ENCODE assay signal across 8 cellular contexts in the genomic region with DNA sequence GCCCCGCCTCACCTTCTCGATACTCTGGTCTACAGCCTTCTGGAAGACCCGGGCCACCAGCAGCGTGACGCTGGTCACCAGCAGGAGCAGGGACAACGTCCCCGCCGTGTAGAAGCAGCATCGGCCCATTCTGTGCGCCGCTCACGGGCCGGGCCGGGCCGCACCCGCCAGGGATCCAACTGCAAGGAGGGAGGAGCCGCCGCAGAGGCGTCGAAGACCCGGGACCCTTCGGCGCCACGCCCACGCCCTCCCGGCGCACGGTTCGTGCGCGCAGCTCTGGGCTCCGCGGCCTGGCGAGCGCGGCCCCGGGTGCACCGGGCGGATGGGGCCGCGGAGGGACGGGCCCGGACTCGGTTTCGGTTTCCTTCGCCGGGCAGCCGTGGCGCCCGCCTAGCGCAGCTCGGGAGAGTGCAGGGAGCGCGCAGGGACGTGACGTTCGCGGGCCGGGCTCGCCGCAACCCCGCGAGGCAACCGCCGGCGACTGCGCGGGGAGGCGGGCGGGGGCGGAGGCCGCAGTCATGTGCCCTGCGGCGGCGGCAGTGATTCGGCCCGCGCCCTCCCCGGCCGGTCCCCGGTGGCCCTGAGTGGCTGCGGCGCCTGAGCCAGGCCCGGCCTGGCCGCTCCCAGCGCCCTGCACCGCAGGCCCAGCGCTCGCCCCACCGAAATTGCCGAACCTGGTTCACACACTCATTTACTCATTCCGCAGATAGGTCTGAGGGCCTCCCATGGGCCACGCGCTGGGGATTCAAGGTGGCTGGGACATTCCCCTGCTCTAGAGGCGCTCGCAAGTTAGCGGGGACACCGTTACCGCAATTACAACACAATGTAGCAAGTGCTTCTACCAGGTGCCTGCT. TPM values are rescaled to one million over a fixed set of nuclear protein-coding genes. Genes with fewer than 3 reads are reported as not detected.
DNase-seq lines count a peak whose midpoint lies in the region; ATAC-seq and TF ChIP-seq lines count a peak whose summit lies in the region.

A gene with protein sequence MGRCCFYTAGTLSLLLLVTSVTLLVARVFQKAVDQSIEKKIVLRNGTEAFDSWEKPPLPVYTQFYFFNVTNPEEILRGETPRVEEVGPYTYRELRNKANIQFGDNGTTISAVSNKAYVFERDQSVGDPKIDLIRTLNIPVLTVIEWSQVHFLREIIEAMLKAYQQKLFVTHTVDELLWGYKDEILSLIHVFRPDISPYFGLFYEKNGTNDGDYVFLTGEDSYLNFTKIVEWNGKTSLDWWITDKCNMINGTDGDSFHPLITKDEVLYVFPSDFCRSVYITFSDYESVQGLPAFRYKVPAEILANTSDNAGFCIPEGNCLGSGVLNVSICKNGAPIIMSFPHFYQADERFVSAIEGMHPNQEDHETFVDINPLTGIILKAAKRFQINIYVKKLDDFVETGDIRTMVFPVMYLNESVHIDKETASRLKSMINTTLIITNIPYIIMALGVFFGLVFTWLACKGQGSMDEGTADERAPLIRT (minus strand): TSS at position 410 of the 854 bp plus-strand sequence. CDS start 281 bp downstream, at position 129.

- peaks cover 8 to 84% (median 74%) of the 10 kb centered on the region in 4 donors for H3K4me1 ChIP-seq in liver (ENCODE audit: control insufficient read depth in 4 of 4, insufficient read depth in 4 of 4, low read length in 3 of 4)

- no peaks in the 10 kb centered on the region for H3K36me3 ChIP-seq in liver (ENCODE audit: control insufficient read depth in 4 of 4, insufficient read depth in 3 of 4, low read depth in 1 of 4, low read length in 3 of 4)

- ATAC-seq in GM18907 (IDR thresholded peaks at IDR 0.05; ENCODE audit: unreplicated experiment) (peak; percentile 78), HG03135 (IDR thresholded peaks at IDR 0.05; ENCODE audit: unreplicated experiment) (peak; percentile 69)

- H3K9ac ChIP-seq in liver (ENCODE audit: low read depth in 1 of 2, low read length in 2 of 2) = peak within 1 kb of the TSS; percentile 83 to 95

- peak in 1 of 2 donors; percentile 21 for TF ChIP-seq RAD21 in liver (IDR thresholded peaks at IDR 0.05)

- under 1% methylated on average over 99 of the region's 99 CpGs for WGBS in liver

- H3K27me3 Mint-ChIP-seq in activated CD4-positive, alpha-beta T cell treated with anti-CD3 and anti-CD28 coated beads, Interleukin-2, amount 10 ng/mL, durations not matched to agents 7 days and 5 days = no peaks in the 10 kb centered on the region

- peak within 1 kb of the TSS; percentile 69 to 94 (median 94) for H3K4me3 ChIP-seq in liver (ENCODE audit: low read depth in 1 of 3, low read length in 3 of 3)

- POLR2A ChIA-PET in activated CD4-positive, alpha-beta T cell treated with anti-CD3 and anti-CD28 coated beads, Interleukin-2, amount 10 ng/mL, durations not matched to agents 7 days and 5 days (lab: Charles Lee) = no interaction called here

- peak within 1 kb of the TSS; percentile 98 to 99 for H3K27ac ChIP-seq in liver (ENCODE audit: low read depth in 1 of 2, low read length in 2 of 2)

- TF ChIP-seq CTCF in liver (IDR thresholded peaks at IDR 0.05; ENCODE audit: low read depth, low read length, missing input control) = no peak

- CTCF ChIA-PET in activated CD4-positive, alpha-beta T cell treated with anti-CD3 and anti-CD28 coated beads, Interleukin-2, amount 10 ng/mL, durations not matched to agents 7 days and 5 days (lab: Charles Lee) = interaction anchor here (0.6 kb wide), 1 partner anchor 291 kb away, joined by 3 read pairs; no protein-coding TSS in a partner anchor

- H3K9me3 Mint-ChIP-seq in activated CD4-positive, alpha-beta T cell treated with anti-CD3 and anti-CD28 coated beads, Interleukin-2, amount 10 ng/mL, durations not matched to agents 7 days and 5 days = no peaks in the 10 kb centered on the region

- H3K27me3 ChIP-seq in liver (ENCODE audit: control insufficient read depth in 4 of 4, insufficient read depth in 4 of 4, low read length in 3 of 4) = no peaks in the 10 kb centered on the region

- H3K36me3 Mint-ChIP-seq in activated CD4-positive, alpha-beta T cell treated with anti-CD3 and anti-CD28 coated beads, Interleukin-2, amount 10 ng/mL, durations not matched to agents 7 days and 5 days (ENCODE audit: low read depth) = peaks cover 1% of the 10 kb centered on the region

- DNase-seq in AML-193 (lab: John Stamatoyannopoulos, UW) (peak; percentile 62 to 64), NCI-H510A (lab: John Stamatoyannopoulos, UW) (peak; percentile 79), dermis blood vessel endothelial cell (peak; percentile 91)
- peak; percentile 67 for DNase-seq in activated CD4-positive, alpha-beta T cell treated with anti-CD3 and anti-CD28 coated beads, Interleukin-2, amount 10 ng/mL, durations not matched to agents 7 days and 5 days
- peak; percentile 63 to 70 for DNase-seq in stimulated activated CD4-positive, alpha-beta T cell treated with anti-CD3 and anti-CD28 coated beads, Interleukin-4, amount 100 ng/mL, for 4 hours

- H3K9me3 ChIP-seq in liver (ENCODE audit: control insufficient read depth in 4 of 4, low read length in 3 of 4) = no peaks in the 10 kb centered on the region

- peaks cover 31% of the 10 kb centered on the region for H3K4me1 Mint-ChIP-seq in activated CD4-positive, alpha-beta T cell treated with anti-CD3 and anti-CD28 coated beads, Interleukin-2, amount 10 ng/mL, durations not matched to agents 7 days and 5 days

- H3K4me3 Mint-ChIP-seq in activated CD4-positive, alpha-beta T cell treated with anti-CD3 and anti-CD28 coated beads, Interleukin-2, amount 10 ng/mL, durations not matched to agents 7 days and 5 days = peak within 1 kb of the TSS; percentile 81

- H3K27ac Mint-ChIP-seq in activated CD4-positive, alpha-beta T cell treated with anti-CD3 and anti-CD28 coated beads, Interleukin-2, amount 10 ng/mL, durations not matched to agents 7 days and 5 days = peak within 1 kb of the TSS; percentile 93

TF ChIP-seq in liver, 16 proteins besides CTCF, POLR2A, EP300 and RAD21:
- TF ChIP-seq HNF4A (conservative IDR thresholded peaks at IDR 0.05) (peak in 1 of 2 donors; percentile 13), SP1 (IDR thresholded peaks at IDR 0.05) (peak; percentile 22), RXRA (IDR thresholded peaks at IDR 0.05) (no peak), NR2F2 (IDR thresholded peaks at IDR 0.05) (no peak), EGR1 (IDR thresholded peaks at IDR 0.05; ENCODE audit: low read depth in 2 of 2) (peak in 1 of 2 donors; percentile 86)
- TF ChIP-seq, protein P1, sequence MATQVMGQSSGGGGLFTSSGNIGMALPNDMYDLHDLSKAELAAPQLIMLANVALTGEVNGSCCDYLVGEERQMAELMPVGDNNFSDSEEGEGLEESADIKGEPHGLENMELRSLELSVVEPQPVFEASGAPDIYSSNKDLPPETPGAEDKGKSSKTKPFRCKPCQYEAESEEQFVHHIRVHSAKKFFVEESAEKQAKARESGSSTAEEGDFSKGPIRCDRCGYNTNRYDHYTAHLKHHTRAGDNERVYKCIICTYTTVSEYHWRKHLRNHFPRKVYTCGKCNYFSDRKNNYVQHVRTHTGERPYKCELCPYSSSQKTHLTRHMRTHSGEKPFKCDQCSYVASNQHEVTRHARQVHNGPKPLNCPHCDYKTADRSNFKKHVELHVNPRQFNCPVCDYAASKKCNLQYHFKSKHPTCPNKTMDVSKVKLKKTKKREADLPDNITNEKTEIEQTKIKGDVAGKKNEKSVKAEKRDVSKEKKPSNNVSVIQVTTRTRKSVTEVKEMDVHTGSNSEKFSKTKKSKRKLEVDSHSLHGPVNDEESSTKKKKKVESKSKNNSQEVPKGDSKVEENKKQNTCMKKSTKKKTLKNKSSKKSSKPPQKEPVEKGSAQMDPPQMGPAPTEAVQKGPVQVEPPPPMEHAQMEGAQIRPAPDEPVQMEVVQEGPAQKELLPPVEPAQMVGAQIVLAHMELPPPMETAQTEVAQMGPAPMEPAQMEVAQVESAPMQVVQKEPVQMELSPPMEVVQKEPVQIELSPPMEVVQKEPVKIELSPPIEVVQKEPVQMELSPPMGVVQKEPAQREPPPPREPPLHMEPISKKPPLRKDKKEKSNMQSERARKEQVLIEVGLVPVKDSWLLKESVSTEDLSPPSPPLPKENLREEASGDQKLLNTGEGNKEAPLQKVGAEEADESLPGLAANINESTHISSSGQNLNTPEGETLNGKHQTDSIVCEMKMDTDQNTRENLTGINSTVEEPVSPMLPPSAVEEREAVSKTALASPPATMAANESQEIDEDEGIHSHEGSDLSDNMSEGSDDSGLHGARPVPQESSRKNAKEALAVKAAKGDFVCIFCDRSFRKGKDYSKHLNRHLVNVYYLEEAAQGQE (IDR thresholded peaks at IDR 0.05) = peak; percentile 48
- TF ChIP-seq, protein P2, sequence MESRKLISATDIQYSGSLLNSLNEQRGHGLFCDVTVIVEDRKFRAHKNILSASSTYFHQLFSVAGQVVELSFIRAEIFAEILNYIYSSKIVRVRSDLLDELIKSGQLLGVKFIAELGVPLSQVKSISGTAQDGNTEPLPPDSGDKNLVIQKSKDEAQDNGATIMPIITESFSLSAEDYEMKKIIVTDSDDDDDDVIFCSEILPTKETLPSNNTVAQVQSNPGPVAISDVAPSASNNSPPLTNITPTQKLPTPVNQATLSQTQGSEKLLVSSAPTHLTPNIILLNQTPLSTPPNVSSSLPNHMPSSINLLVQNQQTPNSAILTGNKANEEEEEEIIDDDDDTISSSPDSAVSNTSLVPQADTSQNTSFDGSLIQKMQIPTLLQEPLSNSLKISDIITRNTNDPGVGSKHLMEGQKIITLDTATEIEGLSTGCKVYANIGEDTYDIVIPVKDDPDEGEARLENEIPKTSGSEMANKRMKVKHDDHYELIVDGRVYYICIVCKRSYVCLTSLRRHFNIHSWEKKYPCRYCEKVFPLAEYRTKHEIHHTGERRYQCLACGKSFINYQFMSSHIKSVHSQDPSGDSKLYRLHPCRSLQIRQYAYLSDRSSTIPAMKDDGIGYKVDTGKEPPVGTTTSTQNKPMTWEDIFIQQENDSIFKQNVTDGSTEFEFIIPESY (IDR thresholded peaks at IDR 0.05) = no peak

RNA-seq across cellular contexts. Expression of the gene that starts here (rescaled TPM):
- total RNA-seq in activated CD4-positive, alpha-beta T cell treated with anti-CD3 and anti-CD28 coated beads, Interleukin-2, amount 10 ng/mL, durations not matched to agents 7 days and 5 days = 10 to 100 TPM; 17.0 to 17.8 TPM
- total RNA-seq in dermis blood vessel endothelial cell = 194 and 214 TPM in 2 replicates
- 100 to 1,000 TPM in 1 of 2 donors, 10 to 100 TPM in 1; 81.0 to 136 TPM for total RNA-seq in liver
- 10 to 100 TPM; 58.2 to 66.5 TPM for polyA plus RNA-seq in liver

Comparison
In these comparisons a context has a peak if more than half of its experiments do, and no peak if none do; other contexts are left out.
1. Peak in every context shown above with its lines: DNase-seq, ATAC-seq, H3K4me3 ChIP-seq and H3K27ac ChIP-seq.
2. RNA of the gene that starts here (total RNA-seq): 194 to 214 TPM in dermis blood vessel endothelial cell and 81.0 to 136 TPM in liver; 17.0 to 17.8 TPM in activated CD4-positive, alpha-beta T cell treated with anti-CD3 and anti-CD28 coated beads, Interleukin-2, amount 10 ng/mL, durations not matched to agents 7 days and 5 days; every median in the first group is over 4 times any median in the second.